Comparison of ENCODE assay signal across 10 cellular contexts in the genomic region with DNA sequence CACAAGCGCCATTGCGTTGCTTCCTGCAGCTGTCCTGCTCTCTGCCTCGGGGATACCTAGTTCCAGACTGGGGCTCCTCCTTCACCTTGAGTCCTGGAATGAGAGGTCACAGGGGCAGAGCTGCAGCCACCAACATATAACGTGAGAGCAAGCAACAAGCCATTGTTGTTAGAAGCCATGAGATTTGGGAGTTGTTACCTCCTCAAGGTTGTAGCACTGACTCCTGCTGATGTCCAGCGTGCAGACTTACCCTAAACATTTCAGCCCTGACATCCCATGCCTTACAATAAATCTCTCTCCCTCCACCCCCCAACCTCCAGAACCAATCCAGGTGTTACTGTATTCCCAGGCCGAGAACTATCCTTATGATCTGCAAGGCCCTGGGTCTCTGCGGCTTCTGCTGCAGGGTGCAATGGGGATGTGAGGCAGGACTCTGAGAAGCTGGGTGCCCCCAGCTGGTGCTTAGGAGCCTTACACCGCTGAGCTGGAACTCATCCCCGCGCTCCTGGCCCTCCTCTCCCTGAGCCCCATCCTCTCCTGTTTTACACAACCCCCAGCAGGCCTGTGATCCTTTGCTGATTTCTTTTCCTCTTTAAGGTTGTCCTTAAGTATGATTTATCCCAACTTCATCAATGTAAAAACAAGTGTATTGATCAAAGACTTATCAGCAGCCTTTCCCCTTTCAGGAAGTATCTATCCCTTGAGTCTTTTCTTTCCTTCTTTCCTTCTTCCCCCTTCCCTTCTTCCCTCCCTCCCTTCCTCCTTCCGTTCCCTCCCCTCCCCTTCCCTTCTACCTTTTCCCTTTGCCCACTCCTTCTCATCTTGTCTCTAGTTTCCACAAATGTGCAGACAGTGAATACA.
DNase-seq lines count a peak whose midpoint lies in the region; ATAC-seq, FAIRE-seq and TF ChIP-seq lines count a peak whose summit lies in the region.
"Had no signal": no experiment of that assay in that cellular context is flagged by ENCODE, and none has a peak within 500 bp of the region (broad histone marks: within the 10 kb centered on the region; RNA-seq: fewer than 3 reads in every experiment).

No MANE protein-coding gene starts in this region.

- TF ChIP-seq CTCF in nephron progenitor cell (IDR thresholded peaks at IDR 0.05), result peak; percentile 32

- no peak overlapping the region for H3K27ac Mint-ChIP-seq in nephron progenitor cell

- no peak for FAIRE-seq in GM19239 (lab: Jason Lieb, UNC)
- FAIRE-seq: colon had no signal

- peak overlapping the region; percentile 28 for H3K4me3 Mint-ChIP-seq in nephron progenitor cell

- peaks cover 9% of the 10 kb centered on the region for H3K27me3 Mint-ChIP-seq in nephron progenitor cell (ENCODE audit: low read depth, poor library complexity)

- DNase-seq in ELF-1 (ENCODE audit: low read depth, low spot score), result peak; percentile 78
- peak; percentile 25 to 36 for DNase-seq in Kasumi-1 (lab: John Stamatoyannopoulos, UW)
- DNase-seq in ecto neural progenitor cell (ENCODE audit: low spot score), result peak; percentile 72
- DNase-seq in nephron progenitor cell, result peak; percentile 45
- DNase-seq in activated CD8-positive, alpha-beta memory T cell treated with anti-CD3 and anti-CD28 coated beads, Interleukin-2, amount 50 U/mL, for 4 hours, result no peak
- DNase-seq in GM19239 (ENCODE audit: insufficient read length, low spot score), result no peak
- DNase-seq: SHP77 had no signal

- no peaks in the 10 kb centered on the region for H3K36me3 Mint-ChIP-seq in nephron progenitor cell (ENCODE audit: low read depth)

- no peaks in the 10 kb centered on the region for H3K9me3 Mint-ChIP-seq in nephron progenitor cell

- peaks cover 49% of the 10 kb centered on the region for H3K4me1 Mint-ChIP-seq in nephron progenitor cell

- ATAC-seq in GM18861 (IDR thresholded peaks at IDR 0.05; ENCODE audit: unreplicated experiment) (no peak), HG03442 (IDR thresholded peaks at IDR 0.05; ENCODE audit: unreplicated experiment) (no peak)

Comparison
In these comparisons a context has a peak if more than half of its experiments do, and no peak if none do; other contexts are left out.
1. DNase-seq: peak in ELF-1 (single experiment), Kasumi-1 (2 of 2), ecto neural progenitor cell (single experiment) and nephron progenitor cell (single experiment); none in activated CD8-positive, alpha-beta memory T cell treated with anti-CD3 and anti-CD28 coated beads, Interleukin-2, amount 50 U/mL, for 4 hours (single experiment) and GM19239 (single experiment).